ENCODE assay signal across 17 cellular contexts in genomic region chr2:168208652-168209051, GRCh38. TPM values are rescaled to one million over a fixed set of nuclear protein-coding genes. Genes with fewer than 3 reads are reported as not detected.
DNase-seq lines count a peak whose midpoint lies in the region; ATAC-seq and TF ChIP-seq lines count a peak whose summit lies in the region.
"Had no signal": no experiment of that assay in that cellular context is flagged by ENCODE, and none has a peak within 500 bp of the region (broad histone marks: within the 10 kb centered on the region; RNA-seq: fewer than 3 reads in every experiment).

No MANE protein-coding gene starts in this region.

- no peaks in the 10 kb centered on the region for H3K79me1 ChIP-seq in mesendoderm (ENCODE audit: low read length)

- H3K4me2 ChIP-seq in mesendoderm (ENCODE audit: low read length) = no peak overlapping the region

- no peak overlapping the region for H3K4ac ChIP-seq in mesendoderm (ENCODE audit: low read depth, low read length)

- no peak overlapping the region for H3K18ac ChIP-seq in mesendoderm (ENCODE audit: low read length)

- no peak overlapping the region for H3K27ac ChIP-seq in HEK293 (ENCODE audit: extremely low read depth, low read depth, low read length)
- H3K27ac ChIP-seq in mesendoderm (ENCODE audit: low read depth, low read length) = no peak overlapping the region
- H3K27ac ChIP-seq in substantia nigra (ENCODE audit: low read depth, low read length, poor library complexity, severe bottlenecking) = no peak overlapping the region
- H3K27ac ChIP-seq: cardiac muscle cell, SJSA1 had no signal

- H3K36me3 Mint-ChIP-seq in activated naive CD4-positive, alpha-beta T cell treated with anti-CD3 and anti-CD28 coated beads for 36 hours (ENCODE audit: low read depth) = peaks cover 20% of the 10 kb centered on the region
- peaks cover 11% of the 10 kb centered on the region for H3K36me3 Mint-ChIP-seq in activated naive CD8-positive, alpha-beta T cell treated with anti-CD3 and anti-CD28 coated beads, Interleukin-2, amount 50 U/mL, for 24 hours (ENCODE audit: low read depth)

- no peak overlapping the region for H4K5ac ChIP-seq in mesendoderm (ENCODE audit: low read length)

- no peaks in the 10 kb centered on the region for H3K27me3 Mint-ChIP-seq in activated naive CD4-positive, alpha-beta T cell treated with anti-CD3 and anti-CD28 coated beads for 36 hours (ENCODE audit: low read depth)
- no peaks in the 10 kb centered on the region for H3K27me3 Mint-ChIP-seq in activated naive CD8-positive, alpha-beta T cell treated with anti-CD3 and anti-CD28 coated beads, Interleukin-2, amount 50 U/mL, for 24 hours
- H3K27me3 Mint-ChIP-seq: activated naive CD8-positive, alpha-beta T cell treated with anti-CD3 and anti-CD28 coated beads, Interleukin-2, amount 10 ng/mL, durations not matched to agents 7 days and 5 days; IgD-negative memory B cell; stimulated activated naive CD8-positive, alpha-beta T cell treated with anti-CD3 and anti-CD28 coated beads, Interleukin-15, amount 100 ng/mL, for 72 hours; T-helper 17 cell had no signal

- peak; percentile 65 for DNase-seq in activated naive CD4-positive, alpha-beta T cell treated with anti-CD3 and anti-CD28 coated beads for 36 hours
- DNase-seq in activated naive CD4-positive, alpha-beta T cell (lab: John Stamatoyannopoulos, UW) = no peak
- no peak for DNase-seq in activated naive CD8-positive, alpha-beta T cell treated with anti-CD3 and anti-CD28 coated beads, Interleukin-2, amount 50 U/mL, for 24 hours
- DNase-seq in mesendoderm = peak; percentile 17
- DNase-seq in NCI-H1105 (lab: John Stamatoyannopoulos, UW) = no peak
- DNase-seq in cerebellar cortex (ENCODE audit: low spot score) = no peak
- no peak for DNase-seq in substantia nigra (lab: John Stamatoyannopoulos, UW)
- DNase-seq: activated naive CD8-positive, alpha-beta T cell treated with anti-CD3 and anti-CD28 coated beads, Interleukin-2, amount 10 ng/mL, durations not matched to agents 7 days and 5 days; effector CD4-positive, alpha-beta T cell; glutamatergic neuron; NCI-H526; T-helper 17 cell had no signal

- peak overlapping the region; percentile 39 for H3K27ac Mint-ChIP-seq in activated naive CD4-positive, alpha-beta T cell treated with anti-CD3 and anti-CD28 coated beads for 36 hours
- H3K27ac Mint-ChIP-seq in activated naive CD8-positive, alpha-beta T cell treated with anti-CD3 and anti-CD28 coated beads, Interleukin-2, amount 50 U/mL, for 24 hours = no peak overlapping the region
- H3K27ac Mint-ChIP-seq: activated naive CD8-positive, alpha-beta T cell treated with anti-CD3 and anti-CD28 coated beads, Interleukin-2, amount 10 ng/mL, durations not matched to agents 7 days and 5 days; IgD-negative memory B cell; T-helper 17 cell had no signal

- CTCF ChIA-PET in activated naive CD4-positive, alpha-beta T cell treated with anti-CD3 and anti-CD28 coated beads for 36 hours (lab: Charles Lee) = interaction anchor here (1.5 kb wide), 1 partner anchor 128 kb away, joined by 3 read pairs; no protein-coding TSS in a partner anchor
- CTCF ChIA-PET in HEK293 (lab: Yijun Ruan, JAX) = interaction anchor here (0.6 to 1.3 kb wide), 3 partner anchors 10 to 569 kb away, joined by 3 to 8 read pairs (median 3); no protein-coding TSS in a partner anchor

- no peak overlapping the region for H3K4me3 ChIP-seq in HEK293 (ENCODE audit: low read depth, low read length)
- no peak overlapping the region for H3K4me3 ChIP-seq in mesendoderm (ENCODE audit: low read length)
- H3K4me3 ChIP-seq: cardiac muscle cell, SJSA1 had no signal

- no peaks in the 10 kb centered on the region for H3K9me3 ChIP-seq in HEK293 (ENCODE audit: control insufficient read depth, insufficient read depth, low read depth, low read length)
- H3K9me3 ChIP-seq: SJSA1 had no signal

- peaks cover 2% of the 10 kb centered on the region for H3K9me3 Mint-ChIP-seq in activated naive CD4-positive, alpha-beta T cell treated with anti-CD3 and anti-CD28 coated beads for 36 hours
- no peaks in the 10 kb centered on the region for H3K9me3 Mint-ChIP-seq in activated naive CD8-positive, alpha-beta T cell treated with anti-CD3 and anti-CD28 coated beads, Interleukin-2, amount 50 U/mL, for 24 hours
- H3K9me3 Mint-ChIP-seq: IgD-negative memory B cell had no signal

- peak; percentile 12 for ATAC-seq in activated naive CD8-positive, alpha-beta T cell treated with anti-CD3 and anti-CD28 coated beads, Interleukin-2, amount 50 U/mL, for 24 hours
- ATAC-seq: stimulated activated naive CD8-positive, alpha-beta T cell treated with anti-CD3 and anti-CD28 coated beads, Interleukin-15, amount 100 ng/mL, for 72 hours; T-helper 17 cell had no signal

- no peaks in the 10 kb centered on the region for H3K79me2 ChIP-seq in mesendoderm (ENCODE audit: control insufficient read depth, insufficient read depth, low read length)

- H2AK5ac ChIP-seq in mesendoderm (ENCODE audit: low read length) = no peak overlapping the region

- no peak overlapping the region for H2BK15ac ChIP-seq in mesendoderm (replicated peaks; ENCODE audit: low read depth)

- intact Hi-C loops in activated naive CD4-positive, alpha-beta T cell treated with anti-CD3 and anti-CD28 coated beads for 36 hours (cut with micrococcal nuclease) = no loop called here

- H3K23ac ChIP-seq in mesendoderm (ENCODE audit: low read length) = no peak overlapping the region

- H3K4me1 ChIP-seq in HEK293 (ENCODE audit: control insufficient read depth, insufficient read depth, low read length) = no peaks in the 10 kb centered on the region
- H3K4me1 ChIP-seq in mesendoderm (ENCODE audit: control insufficient read depth, low read depth, low read length) = peaks cover 5% of the 10 kb centered on the region

- POLR2A ChIA-PET in HEK293 (lab: Yijun Ruan, JAX) = no interaction called here

- no peak overlapping the region for H2BK5ac ChIP-seq in mesendoderm (ENCODE audit: low read length)

- no peak overlapping the region for H2BK120ac ChIP-seq in mesendoderm (ENCODE audit: low read depth, low read length)

- no peak overlapping the region for H3K56ac ChIP-seq in mesendoderm (ENCODE audit: low read length)

- no peak overlapping the region for H3K9ac ChIP-seq in mesendoderm (ENCODE audit: low read length)

- no peak overlapping the region for H3K4me3 Mint-ChIP-seq in activated naive CD4-positive, alpha-beta T cell treated with anti-CD3 and anti-CD28 coated beads for 36 hours
- H3K4me3 Mint-ChIP-seq in activated naive CD8-positive, alpha-beta T cell treated with anti-CD3 and anti-CD28 coated beads, Interleukin-2, amount 50 U/mL, for 24 hours = no peak overlapping the region
- H3K4me3 Mint-ChIP-seq: activated naive CD8-positive, alpha-beta T cell treated with anti-CD3 and anti-CD28 coated beads, Interleukin-2, amount 10 ng/mL, durations not matched to agents 7 days and 5 days; IgD-negative memory B cell had no signal

- no CpG with 5 or more reads among the region's 2 CpGs for WGBS in mesendoderm (ENCODE audit: extremely low coverage, insufficient coverage, low lambda C conversion rate)

- no peak overlapping the region for H4K8ac ChIP-seq in mesendoderm (ENCODE audit: low read depth, low read length)

- TF ChIP-seq CTCF in HEK293 (tag by site-specific recombination; IDR thresholded peaks at IDR 0.05) = no peak

- H3K27me3 ChIP-seq in mesendoderm (ENCODE audit: insufficient read depth, low read length, poor library complexity) = no peaks in the 10 kb centered on the region
- H3K27me3 ChIP-seq: cardiac muscle cell, SJSA1 had no signal

- H3K36me3 ChIP-seq in HEK293 (ENCODE audit: control insufficient read depth in 2 of 2, insufficient read depth in 1 of 2, low read length in 2 of 2) (no peaks in the 10 kb centered on the region), mesendoderm (ENCODE audit: control insufficient read depth, insufficient read depth, low read length) (no peaks in the 10 kb centered on the region)
- H3K36me3 ChIP-seq: cardiac muscle cell had no signal

- peaks cover 63% of the 10 kb centered on the region for H3K4me1 Mint-ChIP-seq in activated naive CD4-positive, alpha-beta T cell treated with anti-CD3 and anti-CD28 coated beads for 36 hours (ENCODE audit: low read depth)
- peaks cover 58% of the 10 kb centered on the region for H3K4me1 Mint-ChIP-seq in activated naive CD8-positive, alpha-beta T cell treated with anti-CD3 and anti-CD28 coated beads, Interleukin-2, amount 50 U/mL, for 24 hours

TF ChIP-seq in HEK293, 187 proteins besides CTCF, POLR2A, EP300 and RAD21:
- TF ChIP-seq ZIC2 (tag by site-specific recombination; IDR thresholded peaks at IDR 0.05) (0 out of 2 replicates have a peak, but pooled peaks have one; percentile 25), TRIM28 (IDR thresholded peaks at IDR 0.05; ENCODE audit: borderline replicate concordance, low read length) (peak; percentile 41; the same call in 1 of the 2 replicates), HOXC10 (CRISPR knock-in tag; IDR thresholded peaks at IDR 0.05) (no peak)
- TF ChIP-seq, protein P1, sequence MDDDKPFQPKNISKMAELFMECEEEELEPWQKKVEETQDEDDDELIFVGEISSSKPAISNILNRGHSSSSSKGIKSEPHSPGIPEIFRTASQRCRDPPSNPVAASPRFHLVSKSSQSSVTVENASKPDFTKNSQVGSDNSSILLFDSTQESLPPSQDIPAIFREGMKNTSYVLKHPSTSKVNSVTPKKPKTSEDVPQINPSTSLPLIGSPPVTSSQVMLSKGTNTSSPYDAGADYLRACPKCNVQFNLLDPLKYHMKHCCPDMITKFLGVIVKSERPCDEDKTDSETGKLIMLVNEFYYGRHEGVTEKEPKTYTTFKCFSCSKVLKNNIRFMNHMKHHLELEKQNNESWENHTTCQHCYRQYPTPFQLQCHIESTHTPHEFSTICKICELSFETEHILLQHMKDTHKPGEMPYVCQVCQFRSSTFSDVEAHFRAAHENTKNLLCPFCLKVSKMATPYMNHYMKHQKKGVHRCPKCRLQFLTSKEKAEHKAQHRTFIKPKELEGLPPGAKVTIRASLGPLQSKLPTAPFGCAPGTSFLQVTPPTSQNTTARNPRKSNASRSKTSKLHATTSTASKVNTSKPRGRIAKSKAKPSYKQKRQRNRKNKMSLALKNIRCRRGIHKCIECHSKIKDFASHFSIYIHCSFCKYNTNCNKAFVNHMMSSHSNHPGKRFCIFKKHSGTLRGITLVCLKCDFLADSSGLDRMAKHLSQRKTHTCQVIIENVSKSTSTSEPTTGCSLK (tag by site-specific recombination; IDR thresholded peaks at IDR 0.05) = no peak

RNA-seq across cellular contexts. Expression of gene STK39, which starts 38.7 kb away (rescaled TPM):
- 10 to 100 TPM; 43.1 TPM for total RNA-seq in activated naive CD4-positive, alpha-beta T cell treated with anti-CD3 and anti-CD28 coated beads for 36 hours
- polyA plus RNA-seq in mesendoderm (2013, experiment 1 of 2) = 20.4 TPM
- polyA plus RNA-seq in mesendoderm (2013, experiment 2 of 2) = 21.2 TPM

Comparison
In these comparisons a context has a peak if more than half of its experiments do, and no peak if none do; other contexts are left out.
1. DNase-seq: peak in activated naive CD4-positive, alpha-beta T cell treated with anti-CD3 and anti-CD28 coated beads for 36 hours (single experiment) and mesendoderm (single experiment); none in activated naive CD4-positive, alpha-beta T cell (0 of 4), activated naive CD8-positive, alpha-beta T cell treated with anti-CD3 and anti-CD28 coated beads, Interleukin-2, amount 50 U/mL, for 24 hours (single experiment), NCI-H1105 (single experiment), cerebellar cortex (single experiment) and substantia nigra (0 of 49).